8 cellular contexts compared by ENCODE assay signal in genomic region chr1:113758631-113759340, GRCh38. TPM values are rescaled to one million over a fixed set of nuclear protein-coding genes. Genes with fewer than 3 reads are reported as not detected.
DNase-seq lines count a peak whose midpoint lies in the region; ATAC-seq and TF ChIP-seq lines count a peak whose summit lies in the region.

No MANE protein-coding gene starts in this region.

- H3K27me3 ChIP-seq in DOHH2 (ENCODE audit: control insufficient read depth, low read length) (no peaks in the 10 kb centered on the region), HUES64 (ENCODE audit: insufficient read depth, low read length) (no peaks in the 10 kb centered on the region), cardiac muscle cell (no peaks in the 10 kb centered on the region), parathyroid adenoma (ENCODE audit: control insufficient read depth, insufficient read depth, low read length) (no peaks in the 10 kb centered on the region), upper lobe of left lung (no peaks in the 10 kb centered on the region)

- H3K4me3 ChIP-seq in DOHH2 (ENCODE audit: low read length) (peak overlapping the region; percentile 78), HUES64 (ENCODE audit: low read length) (peak overlapping the region; percentile 73), cardiac muscle cell (peak overlapping the region; percentile 85), parathyroid adenoma (ENCODE audit: low read depth, low read length) (peak overlapping the region; percentile 95), upper lobe of left lung (peak overlapping the region; percentile 62 to 86 (median 76))

- H3K27me3 Mint-ChIP-seq in activated naive CD8-positive, alpha-beta T cell treated with anti-CD3 and anti-CD28 coated beads for 36 hours: no peaks in the 10 kb centered on the region

- ATAC-seq in GM21526 (IDR thresholded peaks at IDR 0.05; ENCODE audit: low FRiP score, unreplicated experiment): peak; percentile 58
- peak; percentile 75 for ATAC-seq in SK-N-SH treated with all-trans-retinoic acid at 6 μM for 48 hours
- peak; percentile 77 to 87 for ATAC-seq in upper lobe of left lung (ENCODE audit: low FRiP score in 2 of 2)

- H3K79me2 ChIP-seq in DOHH2 (ENCODE audit: control insufficient read depth, low read length): peaks cover 24% of the 10 kb centered on the region
- H3K79me2 ChIP-seq in parathyroid adenoma: no peaks in the 10 kb centered on the region

- H3K4me1 ChIP-seq in DOHH2 (ENCODE audit: control insufficient read depth, low read length) (peaks cover 17% of the 10 kb centered on the region), HUES64 (ENCODE audit: insufficient read depth, low read length) (peaks cover 22% of the 10 kb centered on the region), cardiac muscle cell (ENCODE audit: low read depth) (peaks cover 7% of the 10 kb centered on the region), parathyroid adenoma (no peaks in the 10 kb centered on the region), upper lobe of left lung (peaks cover 0 to 20% (median 13%) of the 10 kb centered on the region in 4 donors)

- no peak for TF ChIP-seq CTCF in DOHH2 (IDR thresholded peaks at IDR 0.05; ENCODE audit: low read depth, low read length, poor library complexity, severe bottlenecking)
- no peak for TF ChIP-seq CTCF in cardiac muscle cell (IDR thresholded peaks at IDR 0.05; ENCODE audit: low read depth, low read length)
- TF ChIP-seq CTCF in parathyroid adenoma (IDR thresholded peaks at IDR 0.05): no peak
- TF ChIP-seq CTCF in upper lobe of left lung (IDR thresholded peaks at IDR 0.05): peak in 3 of 6 experiments; percentile 7 to 15 (median 10)

- no peaks in the 10 kb centered on the region for H4K20me1 ChIP-seq in DOHH2 (ENCODE audit: control insufficient read depth, insufficient read depth, low read depth, low read length)

- peak overlapping the region; percentile 96 for H2AFZ ChIP-seq in parathyroid adenoma

- TF ChIP-seq POLR2A in upper lobe of left lung (IDR thresholded peaks at IDR 0.05): no peak

- peak overlapping the region; percentile 70 for H3K27ac ChIP-seq in DOHH2 (ENCODE audit: low read depth, low read length)
- H3K27ac ChIP-seq in HUES64 (ENCODE audit: low read depth, low read length): peak overlapping the region; percentile 94
- peak overlapping the region; percentile 93 for H3K27ac ChIP-seq in cardiac muscle cell
- peak overlapping the region; percentile 90 for H3K27ac ChIP-seq in parathyroid adenoma
- peak overlapping the region; percentile 95 to 97 (median 96) for H3K27ac ChIP-seq in upper lobe of left lung

- no peak for TF ChIP-seq EP300 in upper lobe of left lung (IDR thresholded peaks at IDR 0.05)

- peak overlapping the region; percentile 91 for H3K4me3 Mint-ChIP-seq in activated naive CD8-positive, alpha-beta T cell treated with anti-CD3 and anti-CD28 coated beads for 36 hours

- H3K9ac ChIP-seq in HUES64 (ENCODE audit: low read depth, low read length) (peak overlapping the region; percentile 86), parathyroid adenoma (peak overlapping the region; percentile 1)

- peaks cover 22% of the 10 kb centered on the region for H3K36me3 Mint-ChIP-seq in activated naive CD8-positive, alpha-beta T cell treated with anti-CD3 and anti-CD28 coated beads for 36 hours

- peaks cover 22% of the 10 kb centered on the region for H3K36me3 ChIP-seq in DOHH2 (ENCODE audit: control insufficient read depth, low read length)
- peaks cover 29% of the 10 kb centered on the region for H3K36me3 ChIP-seq in HUES64 (ENCODE audit: insufficient read depth, low read length)
- peaks cover 7% of the 10 kb centered on the region for H3K36me3 ChIP-seq in cardiac muscle cell
- H3K36me3 ChIP-seq in parathyroid adenoma (ENCODE audit: control insufficient read depth, insufficient read depth, low read length): no peaks in the 10 kb centered on the region
- peaks cover 0 to 6% (median 0%) of the 10 kb centered on the region in 4 donors for H3K36me3 ChIP-seq in upper lobe of left lung

- H3F3A ChIP-seq in DOHH2 (ENCODE audit: control insufficient read depth, insufficient read depth): peaks cover 22% of the 10 kb centered on the region

- peaks cover 19% of the 10 kb centered on the region for H3K4me1 Mint-ChIP-seq in activated naive CD8-positive, alpha-beta T cell treated with anti-CD3 and anti-CD28 coated beads for 36 hours

- no peaks in the 10 kb centered on the region for H3K9me2 ChIP-seq in DOHH2 (replicated peaks; ENCODE audit: control insufficient read depth, low read length)

- peak overlapping the region; percentile 96 for H3K27ac Mint-ChIP-seq in activated naive CD8-positive, alpha-beta T cell treated with anti-CD3 and anti-CD28 coated beads for 36 hours

- peak overlapping the region; percentile 89 for H3K4me2 ChIP-seq in DOHH2 (ENCODE audit: low read length)
- H3K4me2 ChIP-seq in parathyroid adenoma (ENCODE audit: low read length): peak overlapping the region; percentile 92

- WGBS in HUES64: under 1% methylated on average over 57 of the region's 57 CpGs
- 0 to 1% methylated on average over 20 to 48 of the region's 57 CpGs for WGBS in upper lobe of left lung, 2 donors

- no peaks in the 10 kb centered on the region for H3K9me3 Mint-ChIP-seq in activated naive CD8-positive, alpha-beta T cell treated with anti-CD3 and anti-CD28 coated beads for 36 hours

- DNase-seq in activated naive CD8-positive, alpha-beta T cell treated with anti-CD3 and anti-CD28 coated beads for 36 hours: peak; percentile 72
- DNase-seq in cardiac muscle cell (ENCODE audit: low read depth in 1 of 2, low spot score in 1 of 2) (peak; percentile 57 to 74), upper lobe of left lung (peak; percentile 70 to 93)

- no peaks in the 10 kb centered on the region for H3K9me3 ChIP-seq in DOHH2 (ENCODE audit: control insufficient read depth, insufficient read depth, low read length)
- H3K9me3 ChIP-seq in HUES64 (ENCODE audit: insufficient read depth, low read depth, low read length): no peaks in the 10 kb centered on the region
- no peaks in the 10 kb centered on the region for H3K9me3 ChIP-seq in cardiac muscle cell (ENCODE audit: low read depth)
- H3K9me3 ChIP-seq in parathyroid adenoma (ENCODE audit: control insufficient read depth, low read length): no peaks in the 10 kb centered on the region
- H3K9me3 ChIP-seq in upper lobe of left lung: no peaks in the 10 kb centered on the region

TF ChIP-seq in SK-N-SH treated with all-trans-retinoic acid at 6 μM for 48 hours, 23 proteins besides CTCF, POLR2A, EP300 and RAD21 (continues in another document):
- no peak for TF ChIP-seq TSHZ2 (CRISPR knock-in tag; IDR thresholded peaks at IDR 0.05)
- no peak for TF ChIP-seq CSRNP3 (CRISPR knock-in tag; IDR thresholded peaks at IDR 0.05)
- TF ChIP-seq ZFP30 (CRISPR knock-in tag; IDR thresholded peaks at IDR 0.05): no peak

RNA-seq across cellular contexts. Expression of gene PHTF1, which starts 0.5 kb away (rescaled TPM):
- polyA plus RNA-seq in HUES64 (2013, experiment 1 of 2): 32.2 TPM
- polyA plus RNA-seq in HUES64 (2013, experiment 2 of 2): 32.1 TPM
- 10 to 100 TPM; 14.5 to 17.2 TPM for total RNA-seq in activated naive CD8-positive, alpha-beta T cell treated with anti-CD3 and anti-CD28 coated beads for 36 hours
- 33.2 and 45.2 TPM in 2 replicates for total RNA-seq in cardiac muscle cell
- polyA plus RNA-seq in cardiac muscle cell: 40.5 and 49.9 TPM in 2 replicates
- 10 to 100 TPM; 14.7 to 42.3 (median 22.7) TPM for total RNA-seq in upper lobe of left lung

RNA-seq across cellular contexts. Expression of gene RSBN1, which starts 53.5 kb away (rescaled TPM):
- 7.7 TPM for polyA plus RNA-seq in HUES64 (2013, experiment 1 of 2)
- polyA plus RNA-seq in HUES64 (2013, experiment 2 of 2): 10.5 TPM
- total RNA-seq in activated naive CD8-positive, alpha-beta T cell treated with anti-CD3 and anti-CD28 coated beads for 36 hours: 10 to 100 TPM; 15.4 to 16.3 TPM
- total RNA-seq in cardiac muscle cell (18.0 and 27.3 TPM in 2 replicates), upper lobe of left lung (10 to 100 TPM; 20.2 to 32.8 (median 23.6) TPM)
- polyA plus RNA-seq in cardiac muscle cell: 12.7 and 18.8 TPM in 2 replicates

Comparison
In these comparisons a context has a peak if more than half of its experiments do, and no peak if none do; other contexts are left out.
1. Peak in every context shown above with its lines: DNase-seq, ATAC-seq, H3K4me3 ChIP-seq and H3K27ac ChIP-seq.